3 cellular contexts compared by ENCODE assay signal in genomic region chr16:15953477-15953876, GRCh38.
A peak's percentile ranks its signal among the peaks of the same experiment; 100 is the strongest.
TF ChIP-seq lines count a peak whose summit lies in the region.

No MANE protein-coding gene starts in this region.

TF ChIP-seq in HepG2, 621 proteins besides CTCF, POLR2A, EP300 and RAD21:
- TF ChIP-seq MZF1 (CRISPR knock-in tag; IDR thresholded peaks at IDR 0.05; ENCODE audit: borderline replicate concordance) (0 out of 2 replicates have a peak, but pooled peaks have one; percentile 56), ZNF160 (CRISPR knock-in tag; IDR thresholded peaks at IDR 0.05) (no peak)

TF ChIP-seq in WTC11, 78 proteins besides CTCF, POLR2A, EP300 and RAD21:
- TF ChIP-seq TCF7 (CRISPR knock-in tag; IDR thresholded peaks at IDR 0.05; ENCODE audit: low read depth) = no peak
- no peak for TF ChIP-seq ZNF396 (CRISPR knock-in tag; IDR thresholded peaks at IDR 0.05; ENCODE audit: borderline replicate concordance)
- no peak for TF ChIP-seq IRF2 (CRISPR knock-in tag; IDR thresholded peaks at IDR 0.05; ENCODE audit: borderline replicate concordance, low read depth)
- no peak for TF ChIP-seq ELF4 (CRISPR knock-in tag; IDR thresholded peaks at IDR 0.05; ENCODE audit: low read depth)
- TF ChIP-seq AFF4 (CRISPR knock-in tag; IDR thresholded peaks at IDR 0.05; ENCODE audit: borderline replicate concordance) = no peak
- TF ChIP-seq SMAD3 (CRISPR knock-in tag; IDR thresholded peaks at IDR 0.05; ENCODE audit: borderline replicate concordance) = no peak
- no peak for TF ChIP-seq PREB (CRISPR knock-in tag; IDR thresholded peaks at IDR 0.05; ENCODE audit: borderline replicate concordance)
- no peak for TF ChIP-seq NR2C2 (CRISPR knock-in tag; IDR thresholded peaks at IDR 0.05)
- TF ChIP-seq ZNF317 (CRISPR knock-in tag; IDR thresholded peaks at IDR 0.05; ENCODE audit: borderline replicate concordance, low read depth) = no peak
- TF ChIP-seq ZBTB43 (CRISPR knock-in tag; IDR thresholded peaks at IDR 0.05) = no peak
- no peak for TF ChIP-seq NR3C1 (CRISPR knock-in tag; conservative IDR thresholded peaks at IDR 0.05; ENCODE audit: low read depth)
- no peak for TF ChIP-seq FOXP4 (CRISPR knock-in tag; IDR thresholded peaks at IDR 0.05)
- TF ChIP-seq ATF2 (CRISPR knock-in tag; IDR thresholded peaks at IDR 0.05; ENCODE audit: borderline replicate concordance, low read depth) = no peak

TF ChIP-seq in H1, 55 proteins besides CTCF, POLR2A, EP300 and RAD21:
- no peak for TF ChIP-seq NANOG (IDR thresholded peaks at IDR 0.05; ENCODE audit: insufficient read depth, low read depth, low read length, poor library complexity, severe bottlenecking)
- no peak for TF ChIP-seq RFX5 (IDR thresholded peaks at IDR 0.05; ENCODE audit: borderline replicate concordance, low read depth, low read length)
- TF ChIP-seq POLR2AphosphoS5 (IDR thresholded peaks at IDR 0.05; ENCODE audit: low read depth, low read length) = no peak
- no peak for TF ChIP-seq CBX5 (IDR thresholded peaks at IDR 0.05; ENCODE audit: low read depth, low read length)
- TF ChIP-seq JUN (IDR thresholded peaks at IDR 0.05; ENCODE audit: low read depth, low read length) = no peak
- no peak for TF ChIP-seq NRF1 (IDR thresholded peaks at IDR 0.05; ENCODE audit: low read depth, low read length)
- TF ChIP-seq BACH1 (IDR thresholded peaks at IDR 0.05; ENCODE audit: low read length) = no peak
- TF ChIP-seq EGR1 (IDR thresholded peaks at IDR 0.05; ENCODE audit: borderline replicate concordance, low read depth, low read length) = no peak
- TF ChIP-seq PHF8 (conservative IDR thresholded peaks at IDR 0.05; ENCODE audit: low read depth, low read length) = no peak
- TF ChIP-seq EZH2 (IDR thresholded peaks at IDR 0.05; ENCODE audit: low read depth, low read length, severe bottlenecking) = no peak
- no peak for TF ChIP-seq MAFK (IDR thresholded peaks at IDR 0.05; ENCODE audit: low read depth, low read length)
- TF ChIP-seq GABPA (IDR thresholded peaks at IDR 0.05; ENCODE audit: borderline replicate concordance, insufficient read depth, low read length) = no peak
- TF ChIP-seq SUZ12 (IDR thresholded peaks at IDR 0.05; ENCODE audit: low read length) = no peak
- TF ChIP-seq HDAC6 (IDR thresholded peaks at IDR 0.05; ENCODE audit: low read depth, low read length) = no peak
- TF ChIP-seq RNF2 (IDR thresholded peaks at IDR 0.05; ENCODE audit: borderline replicate concordance, low read depth, low read length, missing control alignments, poor library complexity, severe bottlenecking) = no peak
- no peak for TF ChIP-seq SRF (IDR thresholded peaks at IDR 0.05; ENCODE audit: low read depth, low read length)
- TF ChIP-seq RXRA (IDR thresholded peaks at IDR 0.05; ENCODE audit: insufficient read depth, low read depth, low read length) = no peak
- no peak for TF ChIP-seq BRCA1 (IDR thresholded peaks at IDR 0.05; ENCODE audit: low read depth, low read length)
